14 cellular contexts compared by ENCODE assay signal in genomic region chr15:74265046-74265639, GRCh38. TPM values are rescaled to one million over a fixed set of nuclear protein-coding genes. Genes with fewer than 3 reads are reported as not detected.
DNase-seq lines count a peak whose midpoint lies in the region; ATAC-seq and TF ChIP-seq lines count a peak whose summit lies in the region.
"Had no signal": no experiment of that assay in that cellular context is flagged by ENCODE, and none has a peak within 500 bp of the region (broad histone marks: within the 10 kb centered on the region; RNA-seq: fewer than 3 reads in every experiment).

No MANE protein-coding gene starts in this region.

- H3K36me3 ChIP-seq in right atrium auricular region = no peaks in the 10 kb centered on the region

- DNase-seq in right cardiac atrium = peak in 2 of 3 donors; percentile 32 to 71
- DNase-seq in right atrium auricular region (ENCODE audit: low spot score) = no peak
- DNase-seq in RPMI7951 (ENCODE audit: low read depth) = peak; percentile 44
- DNase-seq in erythroblast (lab: John Stamatoyannopoulos, UW) = peak; percentile 22 to 31
- no peak for DNase-seq in coronary artery (ENCODE audit: low spot score)
- no peak for DNase-seq in cerebellar nuclear complex (lab: John Stamatoyannopoulos, UW)
- DNase-seq in hippocampal formation (lab: John Stamatoyannopoulos, UW) = no peak
- DNase-seq: activated naive CD4-positive, alpha-beta T cell treated with Interleukin-2 at 50 U/mL for 16 hours; HCEC 1CT; natural killer cell; NCI-H2171 had no signal

- 32% methylated on average over 5 of the region's 5 CpGs for WGBS in right cardiac atrium

- H3K4me1 ChIP-seq in right cardiac atrium (ENCODE audit: control insufficient read depth, insufficient read depth, low read length) = no peaks in the 10 kb centered on the region
- no peaks in the 10 kb centered on the region for H3K4me1 ChIP-seq in right atrium auricular region

- H3K27me3 ChIP-seq in right cardiac atrium (ENCODE audit: control insufficient read depth, insufficient read depth) (no peaks in the 10 kb centered on the region), right atrium auricular region (no peaks in the 10 kb centered on the region)

- ATAC-seq in right cardiac atrium = no peak
- ATAC-seq: natural killer cell had no signal

- no peak for TF ChIP-seq POLR2A in erythroblast (IDR thresholded peaks at IDR 0.05; ENCODE audit: low read length)

- H3K9me3 ChIP-seq in right cardiac atrium (ENCODE audit: control insufficient read depth, low read length) (no peaks in the 10 kb centered on the region), right atrium auricular region (no peaks in the 10 kb centered on the region)

- intact Hi-C loops in right cardiac atrium (cut with DNase I) = no loop called here

- no peak for TF ChIP-seq CTCF in right atrium auricular region (IDR thresholded peaks at IDR 0.05)
- TF ChIP-seq CTCF in coronary artery (IDR thresholded peaks at IDR 0.05) = no peak

- H3K4me3 ChIP-seq in right cardiac atrium (ENCODE audit: low read length) = no peak overlapping the region
- H3K4me3 ChIP-seq in right atrium auricular region = no peak overlapping the region
- no peak overlapping the region for H3K4me3 ChIP-seq in coronary artery

- H3K27ac ChIP-seq in right cardiac atrium (ENCODE audit: low read length) (no peak overlapping the region), right atrium auricular region (no peak overlapping the region), temporal lobe (ENCODE audit: low read depth, low read length) (peak overlapping the region; percentile 42), coronary artery (no peak overlapping the region)
- H3K27ac ChIP-seq: HL-60 had no signal

RNA-seq across cellular contexts. Expression of gene CCDC33, which starts 29.0 kb away (rescaled TPM):
- total RNA-seq in right cardiac atrium (not detected), right atrium auricular region (not detected), temporal lobe (0.25 TPM)
- polyA plus RNA-seq in right cardiac atrium = 0.07 TPM
- 1.1 and 2.1 TPM in 2 replicates for total RNA-seq in RPMI7951 (2014; rRNA removed; shearing (Covaris generic))
- total RNA-seq: natural killer cell; T-helper 2 cell treated with Interferon-gamma antibody and Interleukin-4, amounts not matched to agents 100 ng/mL and 5 ng/mL, for 36 hours had no signal

Comparison
In these comparisons a context has a peak if more than half of its experiments do, and no peak if none do; other contexts are left out.
1. DNase-seq: peak in right cardiac atrium (2 of 3), RPMI7951 (single experiment) and erythroblast (2 of 2); none in right atrium auricular region (single experiment), coronary artery (single experiment), cerebellar nuclear complex (0 of 2) and hippocampal formation (0 of 2).